28 cellular contexts compared by ENCODE assay signal in the genomic region with DNA sequence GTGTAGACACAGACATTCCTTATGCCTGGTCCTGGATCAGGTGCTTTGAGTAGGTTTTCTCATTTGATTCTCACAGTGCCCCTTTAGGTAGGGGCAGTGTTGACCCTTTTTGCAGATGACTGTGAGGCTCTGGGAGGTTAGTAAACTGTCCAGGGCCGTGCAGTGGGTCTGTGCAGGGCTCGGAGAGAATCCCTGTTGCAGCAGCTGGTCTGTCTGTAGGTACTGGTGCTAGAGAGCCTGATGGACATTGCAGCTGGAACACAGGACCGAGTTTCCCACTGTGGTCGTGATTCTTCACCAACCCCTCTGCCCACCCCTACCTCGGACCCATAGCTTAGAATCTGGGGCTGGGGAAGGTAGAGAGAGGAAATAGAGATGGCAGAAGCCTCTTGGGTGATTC.
"Had no signal": no experiment of that assay in that cellular context is flagged by ENCODE, and none has a peak within 500 bp of the region (broad histone marks: within the 10 kb centered on the region; RNA-seq: fewer than 3 reads in every experiment).

No MANE protein-coding gene starts in this region.

- H3K27ac ChIP-seq: stomach, suprapubic skin, testis, thoracic aorta, thyroid gland, tibial artery, tibial nerve, transverse colon, upper lobe of right lung, uterus, vagina had no signal

- H3K9me3 Mint-ChIP-seq: stimulated activated effector memory CD8-positive, alpha-beta T cell treated with anti-CD3 and anti-CD28 coated beads, Interleukin-12 subunit alpha, Interleukin-12 subunit beta, amount 100 ng/mL, for 72 hours; stimulated activated memory B cell treated with anti-CD40 and anti-IgM and Interleukin-4, amounts not matched to agents 10 μg/mL and 1 μg/mL and 100 μg/mL, for 72 hours; stimulated activated naive CD8-positive, alpha-beta T cell treated with anti-CD3 and anti-CD28 coated beads, Interleukin-15, Interleukin-2, amounts not matched to agents 100 ng/mL and 50 ng/mL, for 24 hours; type B pancreatic cell had no signal

- H3K27me3 Mint-ChIP-seq: stimulated activated memory B cell treated with anti-CD40 and anti-IgM and Interleukin-4, amounts not matched to agents 10 μg/mL and 1 μg/mL and 100 μg/mL, for 72 hours; stimulated activated naive B cell treated with anti-CD40 and anti-IgM and Interleukin-4, amounts not matched to agents 10 μg/mL and 1 μg/mL and 100 μg/mL, for 72 hours; stimulated activated naive CD8-positive, alpha-beta T cell treated with anti-CD3 and anti-CD28 coated beads, Interleukin-15, amount 100 ng/mL, for 72 hours; stimulated activated naive CD8-positive, alpha-beta T cell treated with anti-CD3 and anti-CD28 coated beads, Interleukin-15, Interleukin-2, amounts not matched to agents 100 ng/mL and 50 ng/mL, for 24 hours; type B pancreatic cell had no signal

- H3K36me3 ChIP-seq: stomach, suprapubic skin, thoracic aorta, thyroid gland, tibial artery, tibial nerve, transverse colon, upper lobe of left lung, upper lobe of right lung, uterus, vagina had no signal

- DNase-seq: stimulated activated CD4-positive, alpha-beta T cell treated with anti-CD3 and anti-CD28 coated beads, Interleukin-2, amount 100 ng/mL, for 48 hours; stimulated activated CD4-positive, alpha-beta T cell treated with anti-CD3 and anti-CD28 coated beads, Interleukin-4, amount 100 ng/mL, for 1 hour; stimulated activated CD4-positive, alpha-beta T cell treated with anti-CD3 and anti-CD28 coated beads, Interleukin-4, amount 100 ng/mL, for 24 hours; stimulated activated CD4-positive, alpha-beta T cell treated with anti-CD3 and anti-CD28 coated beads, Interleukin-4, amount 100 ng/mL, for 4 hours; stimulated activated CD8-positive, alpha-beta memory T cell treated with anti-CD3 and anti-CD28 coated beads, Interleukin-4, amount 100 ng/mL, for 48 hours; stimulated activated naive B cell treated with anti-CD40 and anti-IgM and Interleukin-4, amounts not matched to agents 10 μg/mL and 1 μg/mL and 100 μg/mL, for 72 hours; stimulated activated naive CD4-positive, alpha-beta T cell; stimulated activated naive CD4-positive, alpha-beta T cell treated with Interleukin-2 at 50 U/mL for 16 hours; stimulated activated naive CD8-positive, alpha-beta T cell treated with anti-CD3 and anti-CD28 coated beads, Interleukin-15, amount 100 ng/mL, for 72 hours; stimulated activated naive CD8-positive, alpha-beta T cell treated with anti-CD3 and anti-CD28 coated beads, Interleukin-15, Interleukin-2, amounts not matched to agents 100 U/mL and 50 U/mL, for 24 hours; stomach; substantia nigra; testis; thyroid gland; tibial artery; transverse colon; trophoblast cell; upper lobe of left lung; upper lobe of right lung; uterus had no signal

- H3K27ac Mint-ChIP-seq: stimulated activated effector memory CD8-positive, alpha-beta T cell treated with anti-CD3 and anti-CD28 coated beads, Interleukin-12 subunit alpha, Interleukin-12 subunit beta, amount 100 ng/mL, for 72 hours; stimulated activated memory B cell treated with anti-CD40 and anti-IgM and Interleukin-4, amounts not matched to agents 10 μg/mL and 1 μg/mL and 100 μg/mL, for 72 hours; stimulated activated naive B cell treated with anti-CD40 and anti-IgM and Interleukin-4, amounts not matched to agents 10 μg/mL and 1 μg/mL and 100 μg/mL, for 72 hours; stimulated activated naive CD8-positive, alpha-beta T cell treated with anti-CD3 and anti-CD28 coated beads, Interleukin-15, amount 100 ng/mL, for 72 hours; stimulated activated naive CD8-positive, alpha-beta T cell treated with anti-CD3 and anti-CD28 coated beads, Interleukin-15, Interleukin-2, amounts not matched to agents 100 ng/mL and 50 ng/mL, for 24 hours; type B pancreatic cell had no signal

- H3K4me1 ChIP-seq: testis, thyroid gland, transverse colon, uterus had no signal

- ATAC-seq: stimulated activated effector memory CD8-positive, alpha-beta T cell treated with anti-CD3 and anti-CD28 coated beads, Interleukin-12 subunit alpha, Interleukin-12 subunit beta, amount 100 ng/mL, for 72 hours; stimulated activated memory B cell treated with anti-CD40 and anti-IgM and Interleukin-4, amounts not matched to agents 10 μg/mL and 1 μg/mL and 100 μg/mL, for 72 hours; stimulated activated naive B cell treated with anti-CD40 and anti-IgM and Interleukin-4, amounts not matched to agents 10 μg/mL and 1 μg/mL and 100 μg/mL, for 72 hours; stimulated activated naive CD8-positive, alpha-beta T cell treated with anti-CD3 and anti-CD28 coated beads, Interleukin-15, amount 100 ng/mL, for 72 hours; stimulated activated naive CD8-positive, alpha-beta T cell treated with anti-CD3 and anti-CD28 coated beads, Interleukin-15, Interleukin-2, amounts not matched to agents 100 U/mL and 50 U/mL, for 24 hours; upper lobe of right lung had no signal

- H3K4me3 Mint-ChIP-seq: stimulated activated effector memory CD8-positive, alpha-beta T cell treated with anti-CD3 and anti-CD28 coated beads, Interleukin-12 subunit alpha, Interleukin-12 subunit beta, amount 100 ng/mL, for 72 hours; stimulated activated memory B cell treated with anti-CD40 and anti-IgM and Interleukin-4, amounts not matched to agents 10 μg/mL and 1 μg/mL and 100 μg/mL, for 72 hours; stimulated activated naive B cell treated with anti-CD40 and anti-IgM and Interleukin-4, amounts not matched to agents 10 μg/mL and 1 μg/mL and 100 μg/mL, for 72 hours; stimulated activated naive CD8-positive, alpha-beta T cell treated with anti-CD3 and anti-CD28 coated beads, Interleukin-15, amount 100 ng/mL, for 72 hours; stimulated activated naive CD8-positive, alpha-beta T cell treated with anti-CD3 and anti-CD28 coated beads, Interleukin-15, Interleukin-2, amounts not matched to agents 100 ng/mL and 50 ng/mL, for 24 hours; type B pancreatic cell had no signal

- H3K9me3 ChIP-seq: stomach, suprapubic skin, testis, thoracic aorta, thyroid gland, tibial artery, tibial nerve, transverse colon, upper lobe of left lung, upper lobe of right lung, uterus, vagina had no signal

- H3K4me3 ChIP-seq: stomach, suprapubic skin, testis, thoracic aorta, thyroid gland, tibial artery, tibial nerve, transverse colon, upper lobe of left lung, upper lobe of right lung, uterus, vagina had no signal

- H3K36me3 Mint-ChIP-seq: stimulated activated effector memory CD8-positive, alpha-beta T cell treated with anti-CD3 and anti-CD28 coated beads, Interleukin-12 subunit alpha, Interleukin-12 subunit beta, amount 100 ng/mL, for 72 hours had no signal

- H3K27me3 ChIP-seq: stomach, suprapubic skin, testis, thyroid gland, tibial artery, tibial nerve, transverse colon, upper lobe of left lung, upper lobe of right lung, uterus, vagina had no signal
